7 cellular contexts compared by ENCODE assay signal in genomic region chrX:78437621-78438020, GRCh38.
"Had no signal": no experiment of that assay in that cellular context is flagged by ENCODE, and none has a peak within 500 bp of the region (broad histone marks: within the 10 kb centered on the region; RNA-seq: fewer than 3 reads in every experiment).

No MANE protein-coding gene starts in this region.

- FAIRE-seq: GM12891, GM12892, GM18507, GM19239 had no signal

- ATAC-seq: GM12878 had no signal

- DNase-seq: GDM1, GF-D8 had no signal

- H3K4me3 ChIP-seq: GM12878 had no signal
